ENCODE assay signal across 1 cellular context in the genomic region with DNA sequence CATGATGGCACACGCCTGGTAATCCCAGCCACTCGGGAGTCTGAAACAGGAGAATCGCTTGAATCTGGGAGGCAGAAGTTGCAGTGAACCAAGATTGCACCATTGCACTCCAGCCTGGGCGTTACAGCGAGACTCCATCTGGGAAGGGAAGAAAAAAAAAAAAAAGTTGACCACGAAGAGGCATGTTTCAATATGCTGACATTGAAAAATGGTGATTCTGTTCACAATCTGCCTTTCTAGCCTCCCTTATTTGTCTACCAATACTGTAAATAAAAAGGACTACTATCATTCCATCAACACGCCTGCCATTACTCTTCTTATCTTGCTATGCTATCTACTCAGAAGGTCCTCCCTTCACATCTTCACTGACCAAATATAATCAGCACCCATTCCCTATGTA.
A peak's percentile ranks its signal among the peaks of the same experiment; 100 is the strongest.
TF ChIP-seq lines count a peak whose summit lies in the region.

No MANE protein-coding gene starts in this region.

TF ChIP-seq in HepG2, 621 proteins besides CTCF, POLR2A, EP300 and RAD21:
- peak; percentile 29; the same call in 1 of the 2 replicates for TF ChIP-seq MAFF (IDR thresholded peaks at IDR 0.05; ENCODE audit: low read depth, low read length)
- TF ChIP-seq SOX6 (IDR thresholded peaks at IDR 0.05): no peak
- no peak for TF ChIP-seq SOX6 (CRISPR knock-in tag; IDR thresholded peaks at IDR 0.05)
- TF ChIP-seq ATF7-NPFF (CRISPR knock-in tag; IDR thresholded peaks at IDR 0.05; ENCODE audit: low read depth): no peak
- TF ChIP-seq ZEB1 (IDR thresholded peaks at IDR 0.05; ENCODE audit: insufficient replicate concordance, low read depth): no peak
- TF ChIP-seq ZNF777 (CRISPR knock-in tag; IDR thresholded peaks at IDR 0.05): no peak
- peak; percentile 60 to 70 for TF ChIP-seq MAFK (conservative IDR thresholded peaks at IDR 0.05 in 1 of 2, IDR thresholded peaks at IDR 0.05 in 1 of 2; ENCODE audit: low read length in 2 of 2)
- TF ChIP-seq DNMT3B (CRISPR knock-in tag; conservative IDR thresholded peaks at IDR 0.05): no peak
- TF ChIP-seq ZNF124 (CRISPR knock-in tag; IDR thresholded peaks at IDR 0.05): no peak
